Comparison of ENCODE assay signal across 19 cellular contexts in the genomic region with DNA sequence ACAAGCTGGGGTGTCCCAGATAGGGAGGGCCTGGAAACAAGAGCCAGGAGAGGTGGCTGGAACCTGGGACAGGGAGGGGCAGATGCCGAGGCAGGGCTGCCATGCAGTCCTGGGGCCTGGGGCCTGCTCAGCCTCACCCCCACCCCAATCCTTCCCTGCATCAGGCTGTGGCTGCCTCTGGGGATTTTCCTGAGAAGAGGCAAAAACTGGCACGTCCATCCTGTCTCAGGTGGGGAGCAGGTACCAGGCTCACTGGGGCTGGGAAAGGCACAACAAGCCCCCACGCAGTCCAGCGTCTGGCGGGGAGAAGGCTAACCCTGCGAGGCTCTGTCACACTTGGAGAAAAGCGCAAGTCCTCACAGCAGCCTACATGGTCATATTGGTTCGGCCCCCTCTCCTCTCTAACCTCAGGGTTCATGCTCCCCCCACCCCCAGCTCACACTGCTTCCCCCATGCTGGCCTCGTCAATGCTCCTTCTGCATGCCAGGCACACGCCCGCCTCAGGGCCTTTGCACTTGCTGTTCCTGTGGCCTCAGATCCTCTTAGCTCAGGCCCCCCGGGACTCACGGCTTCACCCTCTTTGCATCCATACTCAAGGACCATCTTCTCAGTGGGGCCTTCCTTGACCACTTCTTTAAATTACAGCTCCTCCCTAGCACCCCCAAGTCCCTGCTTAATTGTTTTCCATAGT. TPM values are rescaled to one million over a fixed set of nuclear protein-coding genes. Genes with fewer than 3 reads are reported as not detected.
DNase-seq lines count a peak whose midpoint lies in the region; ATAC-seq, FAIRE-seq and TF ChIP-seq lines count a peak whose summit lies in the region.
"Had no signal": no experiment of that assay in that cellular context is flagged by ENCODE, and none has a peak within 500 bp of the region (broad histone marks: within the 10 kb centered on the region; RNA-seq: fewer than 3 reads in every experiment).

No MANE protein-coding gene starts in this region.

- no peak overlapping the region for H2BK5ac ChIP-seq in neuronal stem cell (ENCODE audit: low read length)

- POLR2A ChIA-PET in HEK293 (lab: Yijun Ruan, JAX) = interaction anchor here (0.6 kb wide), 1 partner anchor 432 kb away, joined by 3 read pairs; no protein-coding TSS in a partner anchor

- H3K27me3 ChIP-seq in BLaER1 (no peaks in the 10 kb centered on the region), bronchial epithelial cell (ENCODE audit: control insufficient read depth, insufficient read depth, low read length) (peaks cover 5% of the 10 kb centered on the region), neuronal stem cell (ENCODE audit: control insufficient read depth in 3 of 3, insufficient read depth in 3 of 3, low read depth in 1 of 3, low read length in 3 of 3) (peaks cover 0 to 3% (median 0%) of the 10 kb centered on the region in 3 experiments)

- WGBS in neuronal stem cell (ENCODE audit: extremely low coverage in 2 of 2, insufficient read length in 2 of 2, insufficient replicate concordance in 1 of 2), 2 donors = no CpG with 5 or more reads among the region's 13 CpGs

- H4K20me1 ChIP-seq in BLaER1 = no peaks in the 10 kb centered on the region

- H4K8ac ChIP-seq in neuronal stem cell (ENCODE audit: low read depth, low read length) = no peak overlapping the region

- H3K4me1 ChIP-seq in BLaER1 (peaks cover 99% of the 10 kb centered on the region), HEK293 (ENCODE audit: control insufficient read depth, insufficient read depth, low read length) (no peaks in the 10 kb centered on the region; the same call in 1 of the 2 replicates), neuronal stem cell (ENCODE audit: control insufficient read depth in 2 of 2, insufficient read depth in 1 of 2, low read depth in 1 of 2, low read length in 2 of 2) (peaks cover 10 to 13% of the 10 kb centered on the region in 2 donors)
- H3K4me1 ChIP-seq: HAP-1 had no signal

- no peak overlapping the region for H3K4ac ChIP-seq in neuronal stem cell (ENCODE audit: low read length)

- H3K4me2 ChIP-seq in BLaER1 (peak overlapping the region; percentile 95), neuronal stem cell (ENCODE audit: insufficient read depth, low read length, poor library complexity, severe bottlenecking) (no peak overlapping the region)

- peak overlapping the region; percentile 61 for H4K91ac ChIP-seq in neuronal stem cell (ENCODE audit: low read depth, low read length, poor library complexity)

- H3K36me3 ChIP-seq in BLaER1 (no peaks in the 10 kb centered on the region), HEK293 (ENCODE audit: control insufficient read depth in 2 of 2, insufficient read depth in 1 of 2, low read length in 2 of 2) (no peaks in the 10 kb centered on the region), bronchial epithelial cell (ENCODE audit: control insufficient read depth, insufficient read depth, low read length) (no peaks in the 10 kb centered on the region), neuronal stem cell (replicated peaks in 1 of 2; ENCODE audit: control insufficient read depth in 2 of 2, insufficient read depth in 2 of 2, low read length in 2 of 2) (no peaks in the 10 kb centered on the region)
- H3K36me3 ChIP-seq: HAP-1 had no signal

- no peak overlapping the region for H3K14ac ChIP-seq in neuronal stem cell (ENCODE audit: low read length)

- H3K4me3 ChIP-seq in BLaER1 (no peak overlapping the region), HEK293 (ENCODE audit: low read depth, low read length) (no peak overlapping the region), bronchial epithelial cell (ENCODE audit: low read depth, low read length) (no peak overlapping the region), neuronal stem cell (ENCODE audit: low read length in 2 of 2) (no peak overlapping the region)
- H3K4me3 ChIP-seq: GM12878, HAP-1 had no signal

- TF ChIP-seq CTCF in HEK293 (tag by site-specific recombination; IDR thresholded peaks at IDR 0.05) = no peak
- no peak for TF ChIP-seq CTCF in bronchial epithelial cell (IDR thresholded peaks at IDR 0.05; ENCODE audit: insufficient read depth, low read length, severe bottlenecking)

- no peak overlapping the region for H2AFZ ChIP-seq in neuronal stem cell (ENCODE audit: low read length)

- peak overlapping the region; percentile 42 for H3K18ac ChIP-seq in neuronal stem cell (ENCODE audit: low read length)

- H3K23ac ChIP-seq in neuronal stem cell (ENCODE audit: low read depth, low read length, poor library complexity) = no peak overlapping the region

- H3K9me3 ChIP-seq in BLaER1 (no peaks in the 10 kb centered on the region), HEK293 (ENCODE audit: control insufficient read depth, insufficient read depth, low read depth, low read length) (no peaks in the 10 kb centered on the region), neuronal stem cell (replicated peaks in 1 of 2; ENCODE audit: control insufficient read depth in 2 of 2, insufficient read depth in 1 of 2, low read depth in 1 of 2, low read length in 2 of 2) (no peaks in the 10 kb centered on the region)
- H3K9me3 ChIP-seq: HAP-1 had no signal

- H2BK12ac ChIP-seq in neuronal stem cell (ENCODE audit: low read length) = no peak overlapping the region

- peak; percentile 36 for FAIRE-seq in bronchial epithelial cell (lab: Jason Lieb, UNC)
- FAIRE-seq: D721Med, GM12878, H54 had no signal

- ATAC-seq in GM21423 (IDR thresholded peaks at IDR 0.05; ENCODE audit: unreplicated experiment) = no peak

- DNase-seq in bronchial epithelial cell (ENCODE audit: low read depth) (no peak), neuronal stem cell (ENCODE audit: low spot score) (no peak), retina (no peak)
- DNase-seq in NK-92 treated with Interleukin-12 subunit alpha and Interleukin-12 subunit beta, amount 100 ng/mL, for 24 hours (lab: John Stamatoyannopoulos, UW) = no peak
- DNase-seq: CD4-positive, alpha-beta T cell; CD8-positive, alpha-beta memory T cell; DMS79; EL; GDM1; GOT3 had no signal

- H3K27ac ChIP-seq in BLaER1 = peak overlapping the region; percentile 85
- no peak overlapping the region for H3K27ac ChIP-seq in HEK293 (ENCODE audit: extremely low read depth, low read depth, low read length)
- H3K27ac ChIP-seq in neuronal stem cell (replicated peaks; ENCODE audit: low read length) = no peak overlapping the region

- H2AK5ac ChIP-seq in neuronal stem cell (ENCODE audit: low read depth, low read length) = peak overlapping the region; percentile 68

- CTCF ChIA-PET in HEK293 (lab: Yijun Ruan, JAX) = interaction anchor here (0.7 kb wide), 1 partner anchor 8 kb away, joined by 3 read pairs; no protein-coding TSS in a partner anchor

- no peak overlapping the region for H2BK120ac ChIP-seq in neuronal stem cell (ENCODE audit: low read depth, low read length)

- H3K9ac ChIP-seq in BLaER1 (peak overlapping the region; percentile 55; the same call in 1 of the 2 replicates), neuronal stem cell (ENCODE audit: low read depth, low read length, poor library complexity) (peak overlapping the region; percentile 46)

- H3K79me1 ChIP-seq in neuronal stem cell (ENCODE audit: low read depth, low read length) = no peaks in the 10 kb centered on the region

- H2BK15ac ChIP-seq in neuronal stem cell (ENCODE audit: low read length) = peak overlapping the region; percentile 42

TF ChIP-seq in HEK293, 187 proteins besides CTCF, POLR2A, EP300 and RAD21:
- TF ChIP-seq SP2 (tag by site-specific recombination; IDR thresholded peaks at IDR 0.05) (no peak), ZNF623 (tag by site-specific recombination; IDR thresholded peaks at IDR 0.05) (peak; percentile 91)
- TF ChIP-seq, protein P1, sequence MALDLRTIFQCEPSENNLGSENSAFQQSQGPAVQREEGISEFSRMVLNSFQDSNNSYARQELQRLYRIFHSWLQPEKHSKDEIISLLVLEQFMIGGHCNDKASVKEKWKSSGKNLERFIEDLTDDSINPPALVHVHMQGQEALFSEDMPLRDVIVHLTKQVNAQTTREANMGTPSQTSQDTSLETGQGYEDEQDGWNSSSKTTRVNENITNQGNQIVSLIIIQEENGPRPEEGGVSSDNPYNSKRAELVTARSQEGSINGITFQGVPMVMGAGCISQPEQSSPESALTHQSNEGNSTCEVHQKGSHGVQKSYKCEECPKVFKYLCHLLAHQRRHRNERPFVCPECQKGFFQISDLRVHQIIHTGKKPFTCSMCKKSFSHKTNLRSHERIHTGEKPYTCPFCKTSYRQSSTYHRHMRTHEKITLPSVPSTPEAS (tag by site-specific recombination; IDR thresholded peaks at IDR 0.05) = no peak
- TF ChIP-seq, protein P2, sequence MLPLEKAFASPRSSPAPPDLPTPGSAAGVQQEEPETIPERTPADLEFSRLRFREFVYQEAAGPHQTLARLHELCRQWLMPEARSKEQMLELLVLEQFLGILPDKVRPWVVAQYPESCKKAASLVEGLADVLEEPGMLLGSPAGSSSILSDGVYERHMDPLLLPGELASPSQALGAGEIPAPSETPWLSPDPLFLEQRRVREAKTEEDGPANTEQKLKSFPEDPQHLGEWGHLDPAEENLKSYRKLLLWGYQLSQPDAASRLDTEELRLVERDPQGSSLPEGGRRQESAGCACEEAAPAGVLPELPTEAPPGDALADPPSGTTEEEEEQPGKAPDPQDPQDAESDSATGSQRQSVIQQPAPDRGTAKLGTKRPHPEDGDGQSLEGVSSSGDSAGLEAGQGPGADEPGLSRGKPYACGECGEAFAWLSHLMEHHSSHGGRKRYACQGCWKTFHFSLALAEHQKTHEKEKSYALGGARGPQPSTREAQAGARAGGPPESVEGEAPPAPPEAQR (tag by site-specific recombination; IDR thresholded peaks at IDR 0.05) = no peak

RNA-seq across cellular contexts. Expression of gene LINGO1, which starts 53.1 kb away (rescaled TPM):
- not detected in 2 replicates for total RNA-seq in bronchial epithelial cell
- polyA plus RNA-seq in neuronal stem cell (2013, experiment 1 of 2) = 61.3 TPM
- 62.0 TPM for polyA plus RNA-seq in neuronal stem cell (2013, experiment 2 of 2)
- total RNA-seq: CD4-positive, alpha-beta T cell; CD8-positive, alpha-beta memory T cell; GM12878 had no signal
- polyA plus RNA-seq: BJ; CD14-positive monocyte; CD8-positive, alpha-beta memory T cell had no signal
